ENCODE assay signal across 14 cellular contexts in the genomic region with DNA sequence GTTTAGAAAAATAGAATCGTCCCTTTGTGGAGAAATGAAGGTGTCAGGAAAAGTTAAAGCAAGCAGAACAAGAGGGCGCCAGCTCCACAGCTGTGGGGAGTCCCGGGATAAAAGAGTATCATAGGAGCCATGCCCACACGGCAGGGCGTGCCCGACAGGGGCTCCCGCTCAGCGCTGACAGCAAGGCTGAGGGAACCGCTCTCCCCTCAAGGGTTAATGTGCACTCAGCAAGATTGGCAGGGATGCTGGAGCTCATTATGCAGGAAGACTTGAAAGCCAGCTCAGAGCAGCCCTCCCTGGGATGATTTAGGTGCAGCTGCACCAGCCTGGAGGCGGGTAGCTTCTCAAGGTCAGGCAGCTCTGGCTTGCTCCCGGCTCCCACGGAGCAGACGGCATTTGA.
"Had no signal": no experiment of that assay in that cellular context is flagged by ENCODE, and none has a peak within 500 bp of the region (broad histone marks: within the 10 kb centered on the region; RNA-seq: fewer than 3 reads in every experiment).

No MANE protein-coding gene starts in this region.

- H3K27ac Mint-ChIP-seq: activated naive CD4-positive, alpha-beta T cell treated with anti-CD3 and anti-CD28 coated beads, Interleukin-2, amount 10 ng/mL, durations not matched to agents 7 days and 5 days; activated T-helper 2 cell treated with anti-CD3 and anti-CD28 coated beads, Interferon-gamma antibody, Interleukin-2, Interleukin-4, amounts not matched to agents 10 μg/mL and 5 μg/mL and 100 μg/mL, durations not matched to agents 14 hours and 24 hours and 36 hours; naive thymus-derived CD8-positive, alpha-beta T cell; T-helper 17 cell; WTC11 had no signal

- H3K36me3 Mint-ChIP-seq: activated naive CD4-positive, alpha-beta T cell treated with anti-CD3 and anti-CD28 coated beads, Interleukin-2, amount 10 ng/mL, durations not matched to agents 7 days and 5 days; naive thymus-derived CD8-positive, alpha-beta T cell had no signal

- H3K4me3 Mint-ChIP-seq: activated naive CD4-positive, alpha-beta T cell treated with anti-CD3 and anti-CD28 coated beads, Interleukin-2, amount 10 ng/mL, durations not matched to agents 7 days and 5 days; naive thymus-derived CD8-positive, alpha-beta T cell; T-helper 17 cell; WTC11 had no signal

- H3K4me1 Mint-ChIP-seq: activated naive CD4-positive, alpha-beta T cell treated with anti-CD3 and anti-CD28 coated beads, Interleukin-2, amount 10 ng/mL, durations not matched to agents 7 days and 5 days; T-helper 17 cell had no signal

- H3K9me3 ChIP-seq: adrenal gland, lower lobe of right lung, psoas muscle had no signal

- DNase-seq: activated CD4-positive, alpha-beta T cell treated with anti-CD3 and anti-CD28 coated beads for 48 hours; activated naive CD4-positive, alpha-beta T cell treated with anti-CD3 and anti-CD28 coated beads, Interleukin-2, amount 10 ng/mL, durations not matched to agents 7 days and 5 days; body of pancreas; dermis blood vessel endothelial cell; lower lobe of right lung; naive thymus-derived CD8-positive, alpha-beta T cell; psoas muscle; stimulated activated CD4-positive, alpha-beta T cell treated with anti-CD3 and anti-CD28 coated beads, Interleukin-4, amount 100 ng/mL, for 1 hour; stimulated activated CD8-positive, alpha-beta memory T cell treated with anti-CD3 and anti-CD28 coated beads, Interleukin-4, amount 100 ng/mL, for 48 hours; stomach; T-helper 17 cell had no signal

- H3K4me3 ChIP-seq: adrenal gland, body of pancreas, lower lobe of right lung, psoas muscle, stomach had no signal

- H3K9me3 Mint-ChIP-seq: activated naive CD4-positive, alpha-beta T cell treated with anti-CD3 and anti-CD28 coated beads, Interleukin-2, amount 10 ng/mL, durations not matched to agents 7 days and 5 days; activated T-helper 2 cell treated with anti-CD3 and anti-CD28 coated beads, Interferon-gamma antibody, Interleukin-2, Interleukin-4, amounts not matched to agents 10 μg/mL and 5 μg/mL and 100 μg/mL, durations not matched to agents 14 hours and 24 hours and 36 hours had no signal

- H3K36me3 ChIP-seq: adrenal gland, lower lobe of right lung, stomach had no signal

- H3K4me1 ChIP-seq: adrenal gland, body of pancreas, lower lobe of right lung, psoas muscle, stomach had no signal

- ATAC-seq: body of pancreas; lower lobe of right lung; naive thymus-derived CD8-positive, alpha-beta T cell; psoas muscle; T-helper 17 cell; WTC11 had no signal

- H3K27me3 Mint-ChIP-seq: naive thymus-derived CD8-positive, alpha-beta T cell; T-helper 17 cell had no signal

- H3K27me3 ChIP-seq: adrenal gland, body of pancreas, stomach had no signal

- H3K27ac ChIP-seq: adrenal gland, body of pancreas, lower lobe of right lung, psoas muscle, stomach had no signal
